In the genomic region with DNA sequence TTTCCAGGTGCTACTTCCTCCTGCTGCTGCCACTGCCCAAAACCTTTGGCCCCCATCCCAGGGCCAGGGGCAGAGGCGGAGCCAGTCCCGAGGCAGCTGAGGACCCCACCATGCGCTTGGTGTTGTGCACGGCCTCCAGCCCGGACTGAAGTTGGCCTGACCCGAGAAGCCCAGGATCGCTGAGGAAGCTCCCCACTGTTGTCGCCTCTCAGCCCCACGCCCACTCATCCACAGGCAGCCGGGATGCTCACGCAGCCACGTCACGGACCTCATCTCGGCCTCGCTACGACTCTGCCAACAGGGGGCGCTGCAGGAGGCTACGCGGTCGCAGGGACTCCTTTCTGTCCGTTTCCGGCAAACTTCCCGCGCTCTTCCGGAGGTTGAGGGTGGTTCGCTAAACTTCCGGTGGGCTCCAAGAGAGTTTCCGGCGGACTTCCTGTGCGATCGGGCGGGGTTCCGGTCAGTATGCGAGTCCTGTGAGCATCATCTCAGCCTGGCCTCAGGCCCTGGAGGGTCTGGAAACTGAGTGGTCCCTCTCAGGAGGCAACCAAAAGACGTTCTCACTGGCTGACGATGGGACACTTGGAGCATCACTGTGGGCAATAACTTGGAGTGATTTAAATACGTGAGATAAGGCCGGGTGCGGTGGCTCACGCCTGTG, we compare ENCODE assay signal across 8 cellular contexts. TPM values are rescaled to one million over a fixed set of nuclear protein-coding genes. Genes with fewer than 3 reads are reported as not detected.
A peak's percentile ranks its signal among the peaks of the same experiment; 100 is the strongest.
DNase-seq lines count a peak whose midpoint lies in the region; ATAC-seq, FAIRE-seq and TF ChIP-seq lines count a peak whose summit lies in the region.

No MANE protein-coding gene starts in this region.

- CTCF ChIA-PET in A549 (lab: Yijun Ruan, JAX), result interaction anchor here (1.0 to 5.1 kb wide), 9 partner anchors 9 to 84 kb away, joined by 3 to 55 read pairs (median 4); no protein-coding TSS in a partner anchor
- CTCF ChIA-PET in activated CD4-positive, alpha-beta memory T cell treated with anti-CD3 and anti-CD28 coated beads, Interleukin-2, amount 10 ng/mL, durations not matched to agents 7 days and 5 days (lab: Charles Lee), result interaction anchor here (1.1 to 2.3 kb wide), 6 partner anchors 12 to 85 kb away, joined by 3 to 15 read pairs (median 6); a partner anchor contains a TSS

- H3K4me1 ChIP-seq in A549, result peaks cover 36% of the 10 kb centered on the region

- no peaks in the 10 kb centered on the region for H3K9me3 Mint-ChIP-seq in activated CD4-positive, alpha-beta memory T cell treated with anti-CD3 and anti-CD28 coated beads, Interleukin-2, amount 10 ng/mL, durations not matched to agents 7 days and 5 days
- H3K9me3 Mint-ChIP-seq in naive B cell, result peaks cover 0 to 10% (median 1%) of the 10 kb centered on the region in 7 donors

- H3K4me1 Mint-ChIP-seq in activated CD4-positive, alpha-beta memory T cell treated with anti-CD3 and anti-CD28 coated beads, Interleukin-2, amount 10 ng/mL, durations not matched to agents 7 days and 5 days, result peaks cover 51% of the 10 kb centered on the region
- H3K4me1 Mint-ChIP-seq in naive B cell, result peaks cover 0 to 17% (median under 1%) of the 10 kb centered on the region in 3 donors

- peaks cover under 1% of the 10 kb centered on the region for H3K27me3 Mint-ChIP-seq in activated CD4-positive, alpha-beta memory T cell treated with anti-CD3 and anti-CD28 coated beads, Interleukin-2, amount 10 ng/mL, durations not matched to agents 7 days and 5 days
- H3K27me3 Mint-ChIP-seq in naive B cell, result peaks cover 16 to 20% (median 19%) of the 10 kb centered on the region in 3 donors

- no peak for TF ChIP-seq POLR2A in A549 (IDR thresholded peaks at IDR 0.05; ENCODE audit: low read length)

- peak; percentile 39; the same call in 2 of the 3 replicates for TF ChIP-seq CTCF in A549 (IDR thresholded peaks at IDR 0.05)

- no peaks in the 10 kb centered on the region for H3K36me3 Mint-ChIP-seq in activated CD4-positive, alpha-beta memory T cell treated with anti-CD3 and anti-CD28 coated beads, Interleukin-2, amount 10 ng/mL, durations not matched to agents 7 days and 5 days (ENCODE audit: low read depth)
- H3K36me3 Mint-ChIP-seq in naive B cell, result no peaks in the 10 kb centered on the region

- TF ChIP-seq RAD21 in A549 (conservative IDR thresholded peaks at IDR 0.05 in 1 of 2, IDR thresholded peaks at IDR 0.05 in 1 of 2), result peak in 1 of 2 experiments; percentile 18; a peak in 1 of 5 replicates

- FAIRE-seq in A549 (lab: Jason Lieb, UNC), result no peak

- no peaks in the 10 kb centered on the region for H3K9me3 ChIP-seq in A549

- ATAC-seq in A549 (peak in 1 of 2 experiments; percentile 30; a peak in 2 of 6 replicates), naive B cell (ENCODE audit: low read depth in 2 of 2) (peak; percentile 32 to 44), HG02763 (IDR thresholded peaks at IDR 0.05; ENCODE audit: unreplicated experiment) (no peak)

- POLR2A ChIA-PET in A549 (lab: Yijun Ruan, JAX), result no interaction called here
- POLR2A ChIA-PET in activated CD4-positive, alpha-beta memory T cell treated with anti-CD3 and anti-CD28 coated beads, Interleukin-2, amount 10 ng/mL, durations not matched to agents 7 days and 5 days (lab: Charles Lee), result interaction anchor here (0.7 to 1.6 kb wide), 4 partner anchors 26 to 90 kb away, joined by 3 to 7 read pairs (median 4); no protein-coding TSS in a partner anchor

- 78% methylated on average over 39 of the region's 40 CpGs for WGBS in A549 (ENCODE audit: missing lambda C conversion rate)

- H3K4me2 ChIP-seq in A549, result no peak overlapping the region

- H3K4me3 ChIP-seq in A549, result no peak overlapping the region
- peak overlapping the region; percentile 1; the same call in 1 of the 2 replicates for H3K4me3 ChIP-seq in Jurkat, Clone E6-1 (ENCODE audit: low read length)

- H3K4me3 Mint-ChIP-seq in activated CD4-positive, alpha-beta memory T cell treated with anti-CD3 and anti-CD28 coated beads, Interleukin-2, amount 10 ng/mL, durations not matched to agents 7 days and 5 days, result peak overlapping the region; percentile 27
- H3K4me3 Mint-ChIP-seq in naive B cell, result peak overlapping the region in 5 of 8 donors; percentile 25 to 81 (median 59)

- peak in 1 of 2 experiments; percentile 51 for DNase-seq in A549 (ENCODE audit: low read depth in 1 of 2, low spot score in 1 of 2)
- DNase-seq in Jurkat, Clone E6-1 (ENCODE audit: low read depth, low spot score), result peak; percentile 63
- DNase-seq in activated CD4-positive, alpha-beta memory T cell treated with anti-CD3 and anti-CD28 coated beads, Interleukin-2, amount 10 ng/mL, durations not matched to agents 7 days and 5 days, result peak; percentile 76
- DNase-seq in effector CD4-positive, alpha-beta T cell, result peak; percentile 35
- no peak for DNase-seq in naive B cell
- peak; percentile 78 for DNase-seq in stimulated activated naive CD4-positive, alpha-beta T cell treated with Interleukin-2 at 50 U/mL for 16 hours (lab: John Stamatoyannopoulos, UW)
- DNase-seq in NCI-H1048 (lab: John Stamatoyannopoulos, UW), result no peak

- H3K27ac Mint-ChIP-seq in activated CD4-positive, alpha-beta memory T cell treated with anti-CD3 and anti-CD28 coated beads, Interleukin-2, amount 10 ng/mL, durations not matched to agents 7 days and 5 days, result peak overlapping the region; percentile 76
- peak overlapping the region in 2 of 6 donors; percentile 77 to 83 for H3K27ac Mint-ChIP-seq in naive B cell

- no peak for TF ChIP-seq EP300 in A549 (IDR thresholded peaks at IDR 0.05)

- peak overlapping the region in 1 of 2 experiments; percentile 90; a peak in 3 of 6 replicates for H3K27ac ChIP-seq in A549

TF ChIP-seq in A549, 52 proteins besides CTCF, POLR2A, EP300 and RAD21 (continues in another document):
- TF ChIP-seq ESRRA (IDR thresholded peaks at IDR 0.05; ENCODE audit: borderline replicate concordance, low read length), result no peak
- TF ChIP-seq RNF2 (IDR thresholded peaks at IDR 0.05; ENCODE audit: borderline replicate concordance, low read depth), result no peak
- TF ChIP-seq, protein P1, sequence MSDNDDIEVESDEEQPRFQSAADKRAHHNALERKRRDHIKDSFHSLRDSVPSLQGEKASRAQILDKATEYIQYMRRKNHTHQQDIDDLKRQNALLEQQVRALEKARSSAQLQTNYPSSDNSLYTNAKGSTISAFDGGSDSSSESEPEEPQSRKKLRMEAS (IDR thresholded peaks at IDR 0.05), result no peak
- no peak for TF ChIP-seq NR3C1 (IDR thresholded peaks at IDR 0.05)

RNA-seq across cellular contexts. Expression of a gene that starts 12.4 kb away (rescaled TPM):
- polyA plus RNA-seq in A549 (2011; rRNA removed), result 0.85 and 0.86 TPM in 2 replicates
- 0.48 and 0.51 TPM in 2 replicates for polyA plus RNA-seq in A549 (2012; cell fraction: cytosol; rRNA removed)
- polyA plus RNA-seq in A549 (2012; cell fraction: nucleus; rRNA removed), result 0.60 and 1.3 TPM in 2 replicates
- 0.40 to 0.59 TPM (median 0.54 TPM) in 3 replicates for polyA plus RNA-seq in A549 (2017; fragmentation: RNase III; extraction: RNeasy Plus Mini Kit Qiagen cat#74134 plus additional on column Dnase treatment)
- polyA minus RNA-seq in A549 (2011; rRNA and poly(A)+ RNA removed), result 0.54 and 0.58 TPM in 2 replicates
- polyA plus RNA-seq in Jurkat, Clone E6-1 (2012; ENCODE audit: insufficient read depth, insufficient read length), result not detected
- 1 to 10 TPM; 8.8 to 9.8 TPM for total RNA-seq in activated CD4-positive, alpha-beta memory T cell treated with anti-CD3 and anti-CD28 coated beads, Interleukin-2, amount 10 ng/mL, durations not matched to agents 7 days and 5 days
- polyA plus RNA-seq in naive B cell (ENCODE audit: low read depth in 6 of 6), result not detected

RNA-seq across cellular contexts. Expression of a gene that starts 15.5 kb away (rescaled TPM):
- polyA plus RNA-seq in A549 (2011; rRNA removed) (not detected in 2 replicates), A549 (2017; fragmentation: RNase III; extraction: RNeasy Plus Mini Kit Qiagen cat#74134 plus additional on column Dnase treatment) (0.10 to 0.33 TPM in 2 of 3 replicates, not detected in the other), naive B cell (ENCODE audit: low read depth in 6 of 6) (not detected)
- 0.08 and 0.12 TPM in 2 replicates for polyA plus RNA-seq in A549 (2012; cell fraction: cytosol; rRNA removed)
- polyA plus RNA-seq in A549 (2012; cell fraction: nucleus; rRNA removed), result 0.18 and 0.45 TPM in 2 replicates
- not detected in 2 replicates for polyA minus RNA-seq in A549 (2011; rRNA and poly(A)+ RNA removed)
- polyA plus RNA-seq in Jurkat, Clone E6-1 (2012; ENCODE audit: insufficient read depth, insufficient read length), result not detected
- total RNA-seq in activated CD4-positive, alpha-beta memory T cell treated with anti-CD3 and anti-CD28 coated beads, Interleukin-2, amount 10 ng/mL, durations not matched to agents 7 days and 5 days, result not detected

RNA-seq across cellular contexts. Expression of a gene that starts 25.4 kb away (rescaled TPM):
- polyA plus RNA-seq in A549 (2011; rRNA removed), result 0.16 and 0.23 TPM in 2 replicates
- 0.44 and 0.60 TPM in 2 replicates for polyA plus RNA-seq in A549 (2012; cell fraction: cytosol; rRNA removed)
- 1.3 and 2.2 TPM in 2 replicates for polyA plus RNA-seq in A549 (2012; cell fraction: nucleus; rRNA removed)
- polyA plus RNA-seq in A549 (2017; fragmentation: RNase III; extraction: RNeasy Plus Mini Kit Qiagen cat#74134 plus additional on column Dnase treatment), result 0.08 to 0.12 TPM in 2 of 3 replicates, not detected in the other
- not detected in 2 replicates for polyA minus RNA-seq in A549 (2011; rRNA and poly(A)+ RNA removed)
- 2.1 TPM for polyA plus RNA-seq in Jurkat, Clone E6-1 (2012; ENCODE audit: insufficient read depth, insufficient read length)
- total RNA-seq in activated CD4-positive, alpha-beta memory T cell treated with anti-CD3 and anti-CD28 coated beads, Interleukin-2, amount 10 ng/mL, durations not matched to agents 7 days and 5 days, result 1 to 10 TPM; 3.0 to 4.0 TPM
- 1 to 10 TPM in 4 of 6 donors, under 1 TPM in 1, not detected in 1; 0.51 to 4.4 (median 1.9) TPM for polyA plus RNA-seq in naive B cell (ENCODE audit: low read depth in 6 of 6)

RNA-seq across cellular contexts. Expression of a gene that starts 40.5 kb away (rescaled TPM):
- polyA plus RNA-seq in A549 (2011; rRNA removed) (22.7 and 23.2 TPM in 2 replicates), A549 (2017; fragmentation: RNase III; extraction: RNeasy Plus Mini Kit Qiagen cat#74134 plus additional on column Dnase treatment) (40.1 to 42.1 TPM (median 41.2 TPM) in 3 replicates), naive B cell (ENCODE audit: low read depth in 6 of 6) (10 to 100 TPM; 15.6 to 22.6 (median 18.9) TPM)
- polyA plus RNA-seq in A549 (2012; cell fraction: cytosol; rRNA removed), result 67.8 and 89.3 TPM in 2 replicates
- 52.7 and 59.0 TPM in 2 replicates for polyA plus RNA-seq in A549 (2012; cell fraction: nucleus; rRNA removed)
- polyA minus RNA-seq in A549 (2011; rRNA and poly(A)+ RNA removed), result 6.4 and 7.4 TPM in 2 replicates
- polyA plus RNA-seq in Jurkat, Clone E6-1 (2012; ENCODE audit: insufficient read depth, insufficient read length), result 37.7 TPM
- total RNA-seq in activated CD4-positive, alpha-beta memory T cell treated with anti-CD3 and anti-CD28 coated beads, Interleukin-2, amount 10 ng/mL, durations not matched to agents 7 days and 5 days, result 10 to 100 TPM; 19.4 to 20.5 TPM

RNA-seq across cellular contexts. Expression of a gene that starts 44.2 kb away (rescaled TPM):
- not detected in 2 replicates for polyA plus RNA-seq in A549 (2011; rRNA removed)
- polyA plus RNA-seq in A549 (2012; cell fraction: cytosol; rRNA removed), result not detected in 2 replicates
- polyA plus RNA-seq in A549 (2012; cell fraction: nucleus; rRNA removed), result not detected in 2 replicates
- polyA plus RNA-seq in A549 (2017; fragmentation: RNase III; extraction: RNeasy Plus Mini Kit Qiagen cat#74134 plus additional on column Dnase treatment), result not detected in 3 replicates
- not detected in 2 replicates for polyA minus RNA-seq in A549 (2011; rRNA and poly(A)+ RNA removed)
- not detected for polyA plus RNA-seq in Jurkat, Clone E6-1 (2012; ENCODE audit: insufficient read depth, insufficient read length)
- total RNA-seq in activated CD4-positive, alpha-beta memory T cell treated with anti-CD3 and anti-CD28 coated beads, Interleukin-2, amount 10 ng/mL, durations not matched to agents 7 days and 5 days, result not detected
- polyA plus RNA-seq in naive B cell (ENCODE audit: low read depth in 6 of 6), result not detected

Comparison
In these comparisons a context has a peak if more than half of its experiments do, and no peak if none do; other contexts are left out.
1. DNase-seq: peak in Jurkat, Clone E6-1 (single experiment), activated CD4-positive, alpha-beta memory T cell treated with anti-CD3 and anti-CD28 coated beads, Interleukin-2, amount 10 ng/mL, durations not matched to agents 7 days and 5 days (single experiment), effector CD4-positive, alpha-beta T cell (single experiment) and stimulated activated naive CD4-positive, alpha-beta T cell treated with Interleukin-2 at 50 U/mL for 16 hours (single experiment); none in naive B cell (single experiment) and NCI-H1048 (single experiment).